ENCODE assay signal across 1 cellular context in the genomic region with DNA sequence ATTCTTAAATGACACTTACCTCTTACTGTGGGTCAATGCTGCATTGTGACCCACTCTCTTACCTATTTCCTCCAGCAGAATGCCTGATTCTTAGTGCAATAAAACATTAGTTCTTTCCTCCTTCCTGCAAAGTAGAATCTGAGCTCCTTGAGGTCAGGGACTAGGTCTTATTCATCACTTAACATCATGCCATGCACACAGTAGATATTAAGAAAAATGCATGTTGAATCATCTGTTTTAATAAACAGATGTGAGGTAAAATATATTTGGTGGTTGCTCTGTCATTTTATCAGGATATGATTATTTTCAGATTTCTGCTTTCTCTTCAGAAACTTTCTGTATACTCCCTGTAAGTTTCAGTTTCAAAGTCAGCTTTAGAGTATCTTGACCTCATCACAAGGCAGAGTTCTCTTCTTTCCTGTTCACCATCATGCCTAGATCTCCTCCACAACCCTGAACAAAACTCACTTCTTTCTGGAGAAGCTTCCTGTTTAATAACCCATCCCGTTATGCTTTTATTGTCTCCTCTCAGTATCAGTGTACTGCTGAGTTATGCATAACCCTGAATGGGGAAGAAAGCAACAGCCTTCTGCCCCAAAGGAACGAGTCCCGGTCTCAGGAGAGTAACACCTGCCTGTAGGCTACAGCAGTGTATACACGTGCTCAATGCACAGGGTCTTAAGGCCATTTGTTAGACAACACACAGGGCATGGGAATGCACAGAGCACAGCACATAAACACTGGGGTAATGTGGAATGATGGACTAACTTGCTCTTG.
TF ChIP-seq lines count a peak whose summit lies in the region.

No MANE protein-coding gene starts in this region.

TF ChIP-seq in HepG2, 621 proteins besides CTCF, POLR2A, EP300 and RAD21 (continued from another document):
- no peak for TF ChIP-seq ZNF280D (CRISPR knock-in tag; IDR thresholded peaks at IDR 0.05)
- TF ChIP-seq ZMYM4 (CRISPR knock-in tag; IDR thresholded peaks at IDR 0.05) = peak; percentile 39; the same call in 1 of the 2 replicates
- TF ChIP-seq, protein P1, sequence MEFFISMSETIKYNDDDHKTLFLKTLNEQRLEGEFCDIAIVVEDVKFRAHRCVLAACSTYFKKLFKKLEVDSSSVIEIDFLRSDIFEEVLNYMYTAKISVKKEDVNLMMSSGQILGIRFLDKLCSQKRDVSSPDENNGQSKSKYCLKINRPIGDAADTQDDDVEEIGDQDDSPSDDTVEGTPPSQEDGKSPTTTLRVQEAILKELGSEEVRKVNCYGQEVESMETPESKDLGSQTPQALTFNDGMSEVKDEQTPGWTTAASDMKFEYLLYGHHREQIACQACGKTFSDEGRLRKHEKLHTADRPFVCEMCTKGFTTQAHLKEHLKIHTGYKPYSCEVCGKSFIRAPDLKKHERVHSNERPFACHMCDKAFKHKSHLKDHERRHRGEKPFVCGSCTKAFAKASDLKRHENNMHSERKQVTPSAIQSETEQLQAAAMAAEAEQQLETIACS (CRISPR knock-in tag; IDR thresholded peaks at IDR 0.05) = no peak
- TF ChIP-seq, protein P2, sequence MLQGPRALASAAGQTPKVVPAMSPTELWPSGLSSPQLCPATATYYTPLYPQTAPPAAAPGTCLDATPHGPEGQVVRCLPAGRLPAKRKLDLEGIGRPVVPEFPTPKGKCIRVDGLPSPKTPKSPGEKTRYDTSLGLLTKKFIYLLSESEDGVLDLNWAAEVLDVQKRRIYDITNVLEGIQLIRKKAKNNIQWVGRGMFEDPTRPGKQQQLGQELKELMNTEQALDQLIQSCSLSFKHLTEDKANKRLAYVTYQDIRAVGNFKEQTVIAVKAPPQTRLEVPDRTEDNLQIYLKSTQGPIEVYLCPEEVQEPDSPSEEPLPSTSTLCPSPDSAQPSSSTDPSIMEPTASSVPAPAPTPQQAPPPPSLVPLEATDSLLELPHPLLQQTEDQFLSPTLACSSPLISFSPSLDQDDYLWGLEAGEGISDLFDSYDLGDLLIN (CRISPR knock-in tag; IDR thresholded peaks at IDR 0.05; ENCODE audit: borderline replicate concordance) = 0 out of 2 replicates have a peak, but pooled peaks have one; percentile 23
- TF ChIP-seq MXI1 (IDR thresholded peaks at IDR 0.05; ENCODE audit: borderline replicate concordance, low read depth, low read length) = peak; percentile 78; the same call in 1 of the 3 replicates
- TF ChIP-seq, protein P3, sequence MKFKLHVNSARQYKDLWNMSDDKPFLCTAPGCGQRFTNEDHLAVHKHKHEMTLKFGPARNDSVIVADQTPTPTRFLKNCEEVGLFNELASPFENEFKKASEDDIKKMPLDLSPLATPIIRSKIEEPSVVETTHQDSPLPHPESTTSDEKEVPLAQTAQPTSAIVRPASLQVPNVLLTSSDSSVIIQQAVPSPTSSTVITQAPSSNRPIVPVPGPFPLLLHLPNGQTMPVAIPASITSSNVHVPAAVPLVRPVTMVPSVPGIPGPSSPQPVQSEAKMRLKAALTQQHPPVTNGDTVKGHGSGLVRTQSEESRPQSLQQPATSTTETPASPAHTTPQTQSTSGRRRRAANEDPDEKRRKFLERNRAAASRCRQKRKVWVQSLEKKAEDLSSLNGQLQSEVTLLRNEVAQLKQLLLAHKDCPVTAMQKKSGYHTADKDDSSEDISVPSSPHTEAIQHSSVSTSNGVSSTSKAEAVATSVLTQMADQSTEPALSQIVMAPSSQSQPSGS (CRISPR knock-in tag; IDR thresholded peaks at IDR 0.05) = no peak; the same call in 1 of the 2 replicates
- TF ChIP-seq, protein P4, sequence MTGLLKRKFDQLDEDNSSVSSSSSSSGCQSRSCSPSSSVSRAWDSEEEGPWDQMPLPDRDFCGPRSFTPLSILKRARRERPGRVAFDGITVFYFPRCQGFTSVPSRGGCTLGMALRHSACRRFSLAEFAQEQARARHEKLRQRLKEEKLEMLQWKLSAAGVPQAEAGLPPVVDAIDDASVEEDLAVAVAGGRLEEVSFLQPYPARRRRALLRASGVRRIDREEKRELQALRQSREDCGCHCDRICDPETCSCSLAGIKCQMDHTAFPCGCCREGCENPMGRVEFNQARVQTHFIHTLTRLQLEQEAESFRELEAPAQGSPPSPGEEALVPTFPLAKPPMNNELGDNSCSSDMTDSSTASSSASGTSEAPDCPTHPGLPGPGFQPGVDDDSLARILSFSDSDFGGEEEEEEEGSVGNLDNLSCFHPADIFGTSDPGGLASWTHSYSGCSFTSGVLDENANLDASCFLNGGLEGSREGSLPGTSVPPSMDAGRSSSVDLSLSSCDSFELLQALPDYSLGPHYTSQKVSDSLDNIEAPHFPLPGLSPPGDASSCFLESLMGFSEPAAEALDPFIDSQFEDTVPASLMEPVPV (CRISPR knock-in tag; IDR thresholded peaks at IDR 0.05) = no peak
- TF ChIP-seq ZNF878 (CRISPR knock-in tag; IDR thresholded peaks at IDR 0.05) = peak; percentile 68; the same call in 1 of the 2 replicates
- no peak for TF ChIP-seq GZF1 (CRISPR knock-in tag; IDR thresholded peaks at IDR 0.05)
- TF ChIP-seq ZNF766 (CRISPR knock-in tag; IDR thresholded peaks at IDR 0.05; ENCODE audit: borderline replicate concordance) = no peak
- no peak; the same call in 1 of the 2 replicates for TF ChIP-seq SP5 (CRISPR knock-in tag; IDR thresholded peaks at IDR 0.05; ENCODE audit: borderline replicate concordance, low read depth)
- TF ChIP-seq ETV5 (CRISPR knock-in tag; IDR thresholded peaks at IDR 0.05; ENCODE audit: borderline replicate concordance) = 0 out of 2 replicates have a peak, but pooled peaks have one; percentile 16
- TF ChIP-seq SMARCC2 (IDR thresholded peaks at IDR 0.05) = no peak
- no peak for TF ChIP-seq ZNF382 (CRISPR knock-in tag; IDR thresholded peaks at IDR 0.05; ENCODE audit: borderline replicate concordance)
- no peak for TF ChIP-seq SRF (IDR thresholded peaks at IDR 0.05; ENCODE audit: low read depth, low read length)
